ENCODE assay signal across 31 cellular contexts in the genomic region with DNA sequence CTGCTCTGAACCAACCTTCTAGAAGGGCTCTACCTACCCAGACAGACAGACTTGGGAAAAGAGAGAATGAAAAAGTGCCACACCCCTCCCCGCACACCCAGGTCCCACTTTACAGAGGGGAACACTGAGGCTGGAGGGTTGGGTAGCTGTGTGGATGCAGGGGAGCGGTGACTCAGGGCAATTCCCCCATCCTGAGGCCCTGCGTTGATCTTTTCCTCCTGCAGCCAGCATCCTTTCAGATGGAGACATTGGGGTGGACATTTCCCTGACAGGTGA. TPM values are rescaled to one million over a fixed set of nuclear protein-coding genes. Genes with fewer than 3 reads are reported as not detected.
"Had no signal": no experiment of that assay in that cellular context is flagged by ENCODE, and none has a peak within 500 bp of the region (broad histone marks: within the 10 kb centered on the region; RNA-seq: fewer than 3 reads in every experiment).

No MANE protein-coding gene starts in this region.

- H3K9me3 Mint-ChIP-seq: activated naive CD8-positive, alpha-beta T cell treated with anti-CD3 and anti-CD28 coated beads for 36 hours; activated T-cell treated with anti-CD3 and anti-CD28 coated beads, Interleukin-2, amount 50 U/mL, for 72 hours; brain; mesothelial cell of epicardium; neural progenitor cell; stimulated activated naive CD8-positive, alpha-beta T cell treated with anti-CD3 and anti-CD28 coated beads, Interleukin-15, amount 100 ng/mL, for 72 hours; T-cell; T-helper 2 cell treated with Interferon-gamma antibody and Interleukin-4, amounts not matched to agents 5 μg/mL and 100 μg/mL, for 36 hours; type B pancreatic cell had no signal

- H3K9me3 ChIP-seq: ascending aorta, gastrocnemius medialis, spleen, uterus had no signal

- H2AFZ ChIP-seq: hepatocyte, neural progenitor cell, parathyroid adenoma had no signal

- ATAC-seq: activated T-cell treated with anti-CD3 and anti-CD28 coated beads, Interleukin-2, amount 50 U/mL, for 72 hours; gastrocnemius medialis; right cardiac atrium had no signal

- DNase-seq: activated CD4-positive, alpha-beta T cell treated with anti-CD3 and anti-CD28 coated beads for 4 hours; activated CD4-positive, alpha-beta T cell treated with anti-CD3 and anti-CD28 coated beads, Interleukin-2, amount 50 U/mL, for 4 hours; activated effector memory CD4-positive, alpha-beta T cell treated with Interleukin-2 at 50 U/mL for 16 hours; activated naive CD4-positive, alpha-beta T cell treated with Interleukin-2 at 50 U/mL for 16 hours; activated naive CD8-positive, alpha-beta T cell treated with anti-CD3 and anti-CD28 coated beads for 36 hours; activated T-cell treated with anti-CD3 and anti-CD28 coated beads for 4 hours; activated T-cell treated with anti-CD3 and anti-CD28 coated beads, Interleukin-2, amount 50 U/mL, for 72 hours; dorsolateral prefrontal cortex; gastrocnemius medialis; islet precursor cell; left ventricle myocardium superior; mammary epithelial cell; naive thymus-derived CD4-positive, alpha-beta T cell; occipital lobe; right cardiac atrium; spleen; stimulated activated naive CD8-positive, alpha-beta T cell treated with anti-CD3 and anti-CD28 coated beads, Interleukin-15, amount 100 ng/mL, for 72 hours; substantia nigra; T-cell; uterus had no signal

- H3K9ac ChIP-seq: neural progenitor cell, parathyroid adenoma had no signal

- H3K27ac ChIP-seq: ascending aorta, cardiac muscle cell, coronary artery, dorsolateral prefrontal cortex, gastrocnemius medialis, hepatocyte, neural progenitor cell, parathyroid adenoma, uterus had no signal

- H3K79me2 ChIP-seq: hepatocyte, parathyroid adenoma had no signal

- H3K27me3 Mint-ChIP-seq: activated naive CD8-positive, alpha-beta T cell treated with anti-CD3 and anti-CD28 coated beads for 36 hours; naive thymus-derived CD4-positive, alpha-beta T cell; stimulated activated naive CD8-positive, alpha-beta T cell treated with anti-CD3 and anti-CD28 coated beads, Interleukin-15, amount 100 ng/mL, for 72 hours; T-cell had no signal

- H3K36me3 Mint-ChIP-seq: activated naive CD8-positive, alpha-beta T cell treated with anti-CD3 and anti-CD28 coated beads for 36 hours; brain; mesothelial cell of epicardium; naive thymus-derived CD4-positive, alpha-beta T cell; neural progenitor cell; T-cell; type B pancreatic cell had no signal

- H3K27me3 ChIP-seq: ascending aorta, cardiac muscle cell, dorsolateral prefrontal cortex, gastrocnemius medialis, hepatocyte, neural progenitor cell, spleen, uterus had no signal

- H3K4me2 ChIP-seq: hepatocyte, neural progenitor cell had no signal

- H3K4me1 ChIP-seq: ascending aorta, gastrocnemius medialis, neural progenitor cell, parathyroid adenoma, uterus had no signal

- H3K27ac Mint-ChIP-seq: activated naive CD8-positive, alpha-beta T cell treated with anti-CD3 and anti-CD28 coated beads for 36 hours; activated T-cell treated with anti-CD3 and anti-CD28 coated beads, Interleukin-2, amount 50 U/mL, for 72 hours; mesothelial cell of epicardium; T-helper 2 cell treated with Interferon-gamma antibody and Interleukin-4, amounts not matched to agents 5 μg/mL and 100 μg/mL, for 36 hours; type B pancreatic cell had no signal

- H3K4me3 Mint-ChIP-seq: activated naive CD8-positive, alpha-beta T cell treated with anti-CD3 and anti-CD28 coated beads for 36 hours; activated T-cell treated with anti-CD3 and anti-CD28 coated beads, Interleukin-2, amount 50 U/mL, for 72 hours; brain; mesothelial cell of epicardium; neural progenitor cell; stimulated activated naive CD8-positive, alpha-beta T cell treated with anti-CD3 and anti-CD28 coated beads, Interleukin-15, amount 100 ng/mL, for 72 hours; T-cell; T-helper 2 cell treated with Interferon-gamma antibody and Interleukin-4, amounts not matched to agents 5 μg/mL and 100 μg/mL, for 36 hours; type B pancreatic cell had no signal

- H3K4me3 ChIP-seq: ascending aorta, cardiac muscle cell, coronary artery, dorsolateral prefrontal cortex, gastrocnemius medialis, hepatocyte, neural progenitor cell, spleen, uterus had no signal

- H3K36me3 ChIP-seq: ascending aorta, cardiac muscle cell, gastrocnemius medialis, neural progenitor cell, uterus had no signal

- H3K4me1 Mint-ChIP-seq: brain, mesothelial cell of epicardium had no signal

RNA-seq across cellular contexts. Expression of a gene that starts 10.0 kb away (rescaled TPM):
- total RNA-seq: ascending aorta; epithelial cell of proximal tubule; gastrocnemius medialis; hepatocyte; mammary epithelial cell; naive thymus-derived CD4-positive, alpha-beta T cell had no signal
- polyA plus RNA-seq: hepatocyte, mammary epithelial cell had no signal

RNA-seq across cellular contexts. Expression of a gene that starts 17.7 kb away (rescaled TPM):
- total RNA-seq: cardiac muscle cell had no signal
- polyA plus RNA-seq: cardiac muscle cell had no signal
